ENCODE assay signal across 25 cellular contexts in genomic region chr20:50431066-50431450, GRCh38.
DNase-seq lines count a peak whose midpoint lies in the region; ATAC-seq and TF ChIP-seq lines count a peak whose summit lies in the region.
"Had no signal": no experiment of that assay in that cellular context is flagged by ENCODE, and none has a peak within 500 bp of the region (broad histone marks: within the 10 kb centered on the region; RNA-seq: fewer than 3 reads in every experiment).

No MANE protein-coding gene starts in this region.

- no peak overlapping the region for H3K23ac ChIP-seq in neuronal stem cell (ENCODE audit: low read depth, low read length, poor library complexity)

- no peak overlapping the region for H2BK120ac ChIP-seq in neuronal stem cell (ENCODE audit: low read depth, low read length)

- H3K27ac ChIP-seq in RWPE1 (peak overlapping the region; percentile 100), neuronal stem cell (replicated peaks; ENCODE audit: low read length) (no peak overlapping the region), tibial artery (peak overlapping the region; percentile 45 to 77), sigmoid colon (no peak overlapping the region), body of pancreas (peak overlapping the region in 1 of 4 donors; percentile 11)
- H3K27ac ChIP-seq: C4-2B, neural progenitor cell had no signal

- H2BK5ac ChIP-seq in neuronal stem cell (ENCODE audit: low read length) = no peak overlapping the region

- H4K8ac ChIP-seq in neuronal stem cell (ENCODE audit: low read depth, low read length) = no peak overlapping the region

- H2BK12ac ChIP-seq in neuronal stem cell (ENCODE audit: low read length) = no peak overlapping the region

- no peaks in the 10 kb centered on the region for H3K36me3 ChIP-seq in neuronal stem cell (replicated peaks in 1 of 2; ENCODE audit: control insufficient read depth in 2 of 2, insufficient read depth in 2 of 2, low read length in 2 of 2)
- H3K36me3 ChIP-seq in tibial artery = no peaks in the 10 kb centered on the region
- H3K36me3 ChIP-seq in sigmoid colon = no peaks in the 10 kb centered on the region
- H3K36me3 ChIP-seq in body of pancreas (replicated peaks in 1 of 2; ENCODE audit: insufficient read depth in 1 of 2, low read depth in 2 of 2) = no peaks in the 10 kb centered on the region
- H3K36me3 ChIP-seq: MG63, neural progenitor cell had no signal

- H3K4me3 ChIP-seq in epithelial cell of esophagus (ENCODE audit: low read length) (peak overlapping the region; percentile 52), neuronal stem cell (ENCODE audit: low read length in 2 of 2) (no peak overlapping the region), tibial artery (no peak overlapping the region), sigmoid colon (no peak overlapping the region), body of pancreas (no peak overlapping the region)
- H3K4me3 ChIP-seq: MG63, neural progenitor cell, psoas muscle, smooth muscle cell had no signal

- WGBS in neuronal stem cell (ENCODE audit: extremely low coverage in 2 of 2, insufficient read length in 2 of 2, insufficient replicate concordance in 1 of 2), 2 donors = no CpG with 5 or more reads among the region's 9 CpGs
- 49 to 80% methylated on average over 9 of the region's 9 CpGs for WGBS in sigmoid colon, 2 donors
- WGBS in body of pancreas, 2 donors = 71 to 73% methylated on average over 1 to 9 of the region's 9 CpGs

- TF ChIP-seq EP300 in sigmoid colon (IDR thresholded peaks at IDR 0.05) = no peak

- ATAC-seq in HG03565 (IDR thresholded peaks at IDR 0.05; ENCODE audit: unreplicated experiment) = no peak
- ATAC-seq in body of pancreas = no peak
- ATAC-seq: psoas muscle; stimulated activated effector memory CD8-positive, alpha-beta T cell treated with anti-CD3 and anti-CD28 coated beads, Interleukin-12 subunit alpha, Interleukin-12 subunit beta, amount 100 ng/mL, for 72 hours; T-helper 17 cell had no signal

- H3K14ac ChIP-seq in neuronal stem cell (ENCODE audit: low read length) = no peak overlapping the region

- H3K4ac ChIP-seq in neuronal stem cell (ENCODE audit: low read length) = no peak overlapping the region

- peak overlapping the region; percentile 5 for H2AK5ac ChIP-seq in neuronal stem cell (ENCODE audit: low read depth, low read length)

- CTCF ChIA-PET in RWPE1 (lab: Yijun Ruan, JAX) = interaction anchor here (0.5 to 1.4 kb wide), 2 partner anchors 29 to 452 kb away, joined by 3 read pairs; no protein-coding TSS in a partner anchor

- TF ChIP-seq CTCF in RWPE1 (conservative IDR thresholded peaks at IDR 0.05; ENCODE audit: low read depth) (no peak), epithelial cell of esophagus (IDR thresholded peaks at IDR 0.05; ENCODE audit: insufficient read depth, low read depth, low read length, missing control alignments) (no peak), tibial artery (IDR thresholded peaks at IDR 0.05) (no peak), sigmoid colon (IDR thresholded peaks at IDR 0.05) (no peak), body of pancreas (IDR thresholded peaks at IDR 0.05) (no peak)

- TF ChIP-seq POLR2A in sigmoid colon (IDR thresholded peaks at IDR 0.05) = no peak
- TF ChIP-seq POLR2A in body of pancreas (IDR thresholded peaks at IDR 0.05) = no peak

- intact Hi-C loops in tibial artery (cut with DNase I; ENCODE audit: low total_unique reads) (no loop called here), sigmoid colon (cut with DNase I) (no loop called here), body of pancreas (cut with DNase I) (no loop called here)

- no peak overlapping the region for H2AFZ ChIP-seq in neuronal stem cell (ENCODE audit: low read length)
- H2AFZ ChIP-seq: neural progenitor cell had no signal

- H3K4me1 ChIP-seq in neuronal stem cell (ENCODE audit: control insufficient read depth in 2 of 2, insufficient read depth in 1 of 2, low read depth in 1 of 2, low read length in 2 of 2) (peaks cover 2 to 3% of the 10 kb centered on the region in 2 donors), tibial artery (peaks cover 0 to 36% (median 31%) of the 10 kb centered on the region in 4 donors), sigmoid colon (peaks cover 0 to 6% (median 0%) of the 10 kb centered on the region in 4 donors), body of pancreas (peaks cover 31% of the 10 kb centered on the region)

- peak overlapping the region; percentile 50 for H2BK15ac ChIP-seq in neuronal stem cell (ENCODE audit: low read length)

- no peak overlapping the region for H3K9ac ChIP-seq in neuronal stem cell (ENCODE audit: low read depth, low read length, poor library complexity)
- H3K9ac ChIP-seq: neural progenitor cell had no signal

- no peaks in the 10 kb centered on the region for H3K9me3 ChIP-seq in neuronal stem cell (replicated peaks in 1 of 2; ENCODE audit: control insufficient read depth in 2 of 2, insufficient read depth in 1 of 2, low read depth in 1 of 2, low read length in 2 of 2)
- H3K9me3 ChIP-seq in tibial artery = no peaks in the 10 kb centered on the region
- no peaks in the 10 kb centered on the region for H3K9me3 ChIP-seq in sigmoid colon
- H3K9me3 ChIP-seq in body of pancreas = no peaks in the 10 kb centered on the region
- H3K9me3 ChIP-seq: MG63, psoas muscle had no signal

- no peak overlapping the region for H3K4me2 ChIP-seq in neuronal stem cell (ENCODE audit: insufficient read depth, low read length, poor library complexity, severe bottlenecking)
- H3K4me2 ChIP-seq: neural progenitor cell, smooth muscle cell had no signal

- no peaks in the 10 kb centered on the region for H3K79me1 ChIP-seq in neuronal stem cell (ENCODE audit: low read depth, low read length)

- POLR2A ChIA-PET in RWPE1 (lab: Yijun Ruan, JAX; ENCODE audit: low non-redundant PET) = no interaction called here

- DNase-seq in RWPE1 (ENCODE audit: low spot score) = peak; percentile 65
- DNase-seq in epithelial cell of esophagus (ENCODE audit: low read depth) = peak; percentile 68
- no peak for DNase-seq in neuronal stem cell (ENCODE audit: low spot score)
- no peak for DNase-seq in tibial artery
- DNase-seq in sigmoid colon = no peak
- no peak for DNase-seq in activated CD4-positive, alpha-beta T cell treated with anti-CD3 and anti-CD28 coated beads for 1 hour
- DNase-seq in body of pancreas = no peak
- DNase-seq: activated CD4-positive, alpha-beta T cell treated with anti-CD3 and anti-CD28 coated beads for 4 hours; activated naive CD4-positive, alpha-beta T cell treated with anti-CD3 and anti-CD28 coated beads for 36 hours; activated T-cell treated with anti-CD3 and anti-CD28 coated beads, Interleukin-2, amount 50 U/mL, for 48 hours; amniotic stem cell; dermis blood vessel endothelial cell; hypothalamus; NCI-H1417; NCI-H2081; NCI-H226; psoas muscle; substantia nigra; T-helper 17 cell had no signal

- H3K27me3 ChIP-seq in neuronal stem cell (ENCODE audit: control insufficient read depth in 3 of 3, insufficient read depth in 3 of 3, low read depth in 1 of 3, low read length in 3 of 3) = peaks cover 0 to 7% (median 0%) of the 10 kb centered on the region in 3 experiments
- no peaks in the 10 kb centered on the region for H3K27me3 ChIP-seq in tibial artery
- no peaks in the 10 kb centered on the region for H3K27me3 ChIP-seq in sigmoid colon
- H3K27me3 ChIP-seq in body of pancreas = no peaks in the 10 kb centered on the region
- H3K27me3 ChIP-seq: MG63, neural progenitor cell had no signal

- no peak overlapping the region for H4K91ac ChIP-seq in neuronal stem cell (ENCODE audit: low read depth, low read length, poor library complexity)

- peak overlapping the region; percentile 7 for H3K18ac ChIP-seq in neuronal stem cell (ENCODE audit: low read length)

Comparison
In these comparisons a context has a peak if more than half of its experiments do, and no peak if none do; other contexts are left out.
1. DNase-seq: peak in RWPE1 (single experiment) and epithelial cell of esophagus (single experiment); none in neuronal stem cell (single experiment), tibial artery (0 of 2), sigmoid colon (single experiment), activated CD4-positive, alpha-beta T cell treated with anti-CD3 and anti-CD28 coated beads for 1 hour (single experiment) and body of pancreas (0 of 4).
2. H3K27ac ChIP-seq: peak in RWPE1 (single experiment) and tibial artery (2 of 2); none in neuronal stem cell (single experiment) and sigmoid colon (0 of 4).